8 cellular contexts compared by ENCODE assay signal in the genomic region with DNA sequence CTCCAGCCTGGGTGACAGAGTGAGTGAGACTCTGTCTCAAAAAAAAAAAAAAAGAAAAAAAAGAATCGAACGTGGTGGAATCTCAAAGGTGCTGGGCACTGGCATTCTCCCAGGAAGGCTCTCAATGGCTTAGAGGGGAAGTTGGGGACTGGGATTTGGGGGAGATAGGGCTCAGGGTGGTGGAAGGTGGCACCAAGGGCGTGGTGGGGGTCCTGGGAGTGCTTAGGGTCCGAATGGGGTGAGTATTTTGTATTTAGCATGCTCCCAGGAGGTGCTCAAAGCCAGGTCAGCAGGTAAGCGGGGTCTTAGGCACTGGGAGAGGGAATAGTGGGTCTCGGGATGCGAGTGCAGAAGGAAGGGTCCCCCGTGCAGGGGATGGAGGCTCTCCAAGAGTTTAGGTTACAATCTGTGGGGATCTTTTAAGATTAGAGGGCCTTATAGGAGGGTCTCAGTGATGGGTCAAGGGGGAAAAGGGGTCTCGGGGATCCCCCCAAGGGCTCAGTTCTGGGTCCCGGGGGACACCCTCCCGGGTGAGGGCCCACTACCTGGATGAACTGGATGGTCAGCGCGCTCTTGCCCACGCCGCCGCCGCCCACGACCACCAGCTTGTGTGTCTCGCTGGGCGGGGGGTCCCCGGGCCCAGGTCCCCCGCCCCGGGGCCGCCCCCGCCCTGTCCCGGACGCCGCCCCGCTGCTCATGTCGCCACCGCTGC. TPM values are rescaled to one million over a fixed set of nuclear protein-coding genes. Genes with fewer than 3 reads are reported as not detected.
DNase-seq lines count a peak whose midpoint lies in the region; ATAC-seq, FAIRE-seq and TF ChIP-seq lines count a peak whose summit lies in the region.

No MANE protein-coding gene starts in this region.

- WGBS in HepG2 (ENCODE audit: low lambda C conversion rate) = 21% methylated on average over 9 of the region's 31 CpGs
- 10 to 15% methylated on average over 8 to 11 of the region's 31 CpGs for WGBS in thyroid gland, 2 donors

- H3K4me1 ChIP-seq in ascending aorta (peaks cover 20 to 24% of the 10 kb centered on the region in 2 donors), HepG2 (ENCODE audit: insufficient read depth, low read length) (peaks cover 40% of the 10 kb centered on the region), thyroid gland (peaks cover 25 to 56% of the 10 kb centered on the region in 2 donors)

- H2AFZ ChIP-seq in HepG2 (ENCODE audit: low read length) = no peak overlapping the region

- peaks cover 44% of the 10 kb centered on the region for H3K4me1 Mint-ChIP-seq in activated CD8-positive, alpha-beta memory T cell treated with anti-CD3 and anti-CD28 coated beads, Interleukin-2, amount 10 ng/mL, durations not matched to agents 7 days and 5 days

- H3K9me3 Mint-ChIP-seq in activated CD8-positive, alpha-beta memory T cell treated with anti-CD3 and anti-CD28 coated beads, Interleukin-2, amount 10 ng/mL, durations not matched to agents 7 days and 5 days (ENCODE audit: low read depth) = no peaks in the 10 kb centered on the region

- POLR2A ChIA-PET in HepG2 (lab: Yijun Ruan, JAX) = interaction anchor here (0.6 to 4.6 kb wide), 25 partner anchors 9 to 879 kb away, joined by 3 to 92 read pairs (median 6); a partner anchor contains a TSS

- no peak for ATAC-seq in activated CD8-positive, alpha-beta memory T cell treated with anti-CD3 and anti-CD28 coated beads, Interleukin-2, amount 10 ng/mL, durations not matched to agents 7 days and 5 days
- ATAC-seq in HepG2 (no peak), HG03565 (IDR thresholded peaks at IDR 0.05; ENCODE audit: unreplicated experiment) (no peak)

- CTCF ChIA-PET in activated CD8-positive, alpha-beta memory T cell treated with anti-CD3 and anti-CD28 coated beads, Interleukin-2, amount 10 ng/mL, durations not matched to agents 7 days and 5 days (lab: Charles Lee) = interaction anchor here (0.9 to 4.9 kb wide), 10 partner anchors 33 to 646 kb away, joined by 3 to 54 read pairs (median 5); a partner anchor contains a TSS
- CTCF ChIA-PET in HepG2 (lab: Yijun Ruan, JAX; ENCODE audit: low intra/inter-chr PET ratio, low total read pairs) = no interaction called here

- H3K36me3 ChIP-seq in ascending aorta (peaks cover 21 to 23% of the 10 kb centered on the region in 2 donors), HepG2 (replicated peaks in 1 of 2; ENCODE audit: control insufficient read depth in 1 of 2, insufficient read depth in 2 of 2, low read length in 2 of 2) (no peaks in the 10 kb centered on the region), thyroid gland (no peaks in the 10 kb centered on the region)

- peak overlapping the region; percentile 80 to 87 for H3K4me3 ChIP-seq in ascending aorta
- peak overlapping the region; percentile 55 to 83 (median 66); a peak in 5 of 6 replicates for H3K4me3 ChIP-seq in HepG2 (replicated peaks in 1 of 3; ENCODE audit: insufficient read depth in 1 of 3, low read depth in 2 of 3, low read length in 3 of 3)
- H3K4me3 ChIP-seq in thyroid gland (replicated peaks in 1 of 3) = peak overlapping the region; percentile 5 to 75 (median 72)

- no peak for DNase-seq in activated CD8-positive, alpha-beta memory T cell treated with anti-CD3 and anti-CD28 coated beads, Interleukin-2, amount 10 ng/mL, durations not matched to agents 7 days and 5 days
- DNase-seq in activated CD8-positive, alpha-beta memory T cell treated with anti-CD3 and anti-CD28 coated beads for 24 hours = no peak
- DNase-seq in ascending aorta (ENCODE audit: low spot score in 2 of 2) = no peak
- DNase-seq in HepG2 (ENCODE audit: low spot score) = no peak
- peak; percentile 60 to 62 for DNase-seq in thyroid gland
- no peak for DNase-seq in GM12892 (ENCODE audit: insufficient read length)
- no peak for DNase-seq in NCI-H1436 (lab: John Stamatoyannopoulos, UW)

- TF ChIP-seq RAD21 in HepG2 (CRISPR knock-in tag; IDR thresholded peaks at IDR 0.05) = no peak

- peaks cover 4% of the 10 kb centered on the region for H3K36me3 Mint-ChIP-seq in activated CD8-positive, alpha-beta memory T cell treated with anti-CD3 and anti-CD28 coated beads, Interleukin-2, amount 10 ng/mL, durations not matched to agents 7 days and 5 days

- TF ChIP-seq POLR2A in HepG2 (IDR thresholded peaks at IDR 0.05; ENCODE audit: insufficient read depth in 1 of 2, low read depth in 2 of 2, low read length in 2 of 2) (no peak), thyroid gland (IDR thresholded peaks at IDR 0.05) (no peak), GM12892 (IDR thresholded peaks at IDR 0.05; ENCODE audit: low read depth, low read length) (no peak)

- H3K9me3 ChIP-seq in ascending aorta (no peaks in the 10 kb centered on the region), HepG2 (ENCODE audit: low read length) (no peaks in the 10 kb centered on the region), thyroid gland (no peaks in the 10 kb centered on the region)

- TF ChIP-seq CTCF in ascending aorta (IDR thresholded peaks at IDR 0.05) (no peak), HepG2 (CRISPR knock-in tag; IDR thresholded peaks at IDR 0.05) (no peak), thyroid gland (IDR thresholded peaks at IDR 0.05) (no peak)

- TF ChIP-seq EP300 in HepG2 (IDR thresholded peaks at IDR 0.05; ENCODE audit: low read depth in 2 of 2, low read length in 2 of 2) = no peak
- TF ChIP-seq EP300 in HepG2 (CRISPR knock-in tag; IDR thresholded peaks at IDR 0.05; ENCODE audit: borderline replicate concordance) = no peak

- H3K27me3 ChIP-seq in ascending aorta (no peaks in the 10 kb centered on the region), HepG2 (ENCODE audit: control insufficient read depth in 1 of 2, insufficient read depth in 2 of 2, low read length in 2 of 2) (no peaks in the 10 kb centered on the region; a peak in 1 of 5 replicates), thyroid gland (no peaks in the 10 kb centered on the region)

- H3K4me3 Mint-ChIP-seq in activated CD8-positive, alpha-beta memory T cell treated with anti-CD3 and anti-CD28 coated beads, Interleukin-2, amount 10 ng/mL, durations not matched to agents 7 days and 5 days = peak overlapping the region; percentile 93

- H3K4me2 ChIP-seq in HepG2 (ENCODE audit: low read depth, low read length) = peak overlapping the region; percentile 85

- FAIRE-seq in HepG2 (lab: Jason Lieb, UNC) = no peak
- no peak for FAIRE-seq in GM12892 (lab: Jason Lieb, UNC)

- H3K79me2 ChIP-seq in HepG2 (ENCODE audit: insufficient read depth, low read length) = peaks cover 24% of the 10 kb centered on the region

- BruUV-seq in HepG2 (replicated peaks; lab: Mats Ljungman, UMichigan) = no TSS peak

- H3K27ac Mint-ChIP-seq in activated CD8-positive, alpha-beta memory T cell treated with anti-CD3 and anti-CD28 coated beads, Interleukin-2, amount 10 ng/mL, durations not matched to agents 7 days and 5 days = peak overlapping the region; percentile 41

- H4K20me1 ChIP-seq in HepG2 (ENCODE audit: insufficient read depth, low read length) = no peaks in the 10 kb centered on the region

- H3K27me3 Mint-ChIP-seq in activated CD8-positive, alpha-beta memory T cell treated with anti-CD3 and anti-CD28 coated beads, Interleukin-2, amount 10 ng/mL, durations not matched to agents 7 days and 5 days = peaks cover 6% of the 10 kb centered on the region

- intact Hi-C loops in ascending aorta (cut with DNase I) = loop anchor here (1.0 to 5.0 kb wide), 5 partner anchors 38 to 237 kb away; a partner anchor contains a TSS
- intact Hi-C loops in HepG2 (cut with micrococcal nuclease; ENCODE audit: unreplicated experiment) = loop anchor here (1.0 to 5.0 kb wide), 3 partner anchors 25 to 49 kb away; a partner anchor contains a TSS
- intact Hi-C loops in thyroid gland (cut with DNase I) = loop anchor here (5.0 kb wide), 1 partner anchor 42 kb away; no protein-coding TSS in a partner anchor

- H3K27ac ChIP-seq in ascending aorta = peak overlapping the region; percentile 99 to 100
- H3K27ac ChIP-seq in HepG2 (ENCODE audit: extremely low read length, insufficient read depth, low read length) = no peak overlapping the region
- H3K27ac ChIP-seq in thyroid gland = peak overlapping the region; percentile 62 to 96 (median 77)

- in situ Hi-C loops in HepG2 (cut with HindIII; ENCODE audit: extremely low pct_ligation_motif_present, low pct_unique_long_range_greater_than_20kb) = no loop called here

- peak overlapping the region; percentile 60; the same call in 1 of the 2 replicates for H3K9ac ChIP-seq in HepG2 (ENCODE audit: insufficient read depth, low read depth, low read length)

RNA-seq across cellular contexts. Expression of a gene that starts 0.4 kb away (rescaled TPM):
- total RNA-seq in activated CD8-positive, alpha-beta memory T cell treated with anti-CD3 and anti-CD28 coated beads, Interleukin-2, amount 10 ng/mL, durations not matched to agents 7 days and 5 days = 1 to 10 TPM; 6.6 to 9.6 TPM
- total RNA-seq in ascending aorta = 161 TPM
- total RNA-seq in HepG2 (2016; rRNA removed; fragmentation: Illumina TruSeq; extraction: Trizol) = 0.79 and 1.5 TPM in 2 replicates
- 1.7 and 2.4 TPM in 2 replicates for total RNA-seq in HepG2 (2016; cell fraction: cytosol; rRNA removed; fragmentation: Illumina TruSeq; extraction: Trizol; ENCODE audit: low read depth)
- 1.1 and 1.9 TPM in 2 replicates for total RNA-seq in HepG2 (2016; cell fraction: insoluble cytoplasmic fraction; rRNA removed; fragmentation: Illumina TruSeq; extraction: Trizol)
- 2.0 and 2.3 TPM in 2 replicates for total RNA-seq in HepG2 (2016; cell fraction: membrane; rRNA removed; fragmentation: Illumina TruSeq; extraction: Trizol)
- total RNA-seq in HepG2 (2016; cell fraction: nucleus; rRNA removed; fragmentation: Illumina TruSeq; extraction: Trizol) = 0.50 and 0.90 TPM in 2 replicates
- polyA plus RNA-seq in HepG2 (2011; rRNA removed) = 12.0 and 13.5 TPM in 2 replicates
- 14.5 and 18.3 TPM in 2 replicates for polyA plus RNA-seq in HepG2 (2011; cell fraction: cytosol; rRNA removed)
- polyA plus RNA-seq in HepG2 (2011; cell fraction: nucleus; rRNA removed) = 17.2 and 18.4 TPM in 2 replicates
- polyA plus RNA-seq in HepG2 (2012) = 4.8 and 7.4 TPM in 2 replicates
- 6.9 and 7.3 TPM in 2 replicates for polyA plus RNA-seq in HepG2 (2016; cell fraction: cytosol; fragmentation: Illumina TruSeq; extraction: Trizol; ENCODE audit: low read depth)
- polyA plus RNA-seq in HepG2 (2016; cell fraction: insoluble cytoplasmic fraction; fragmentation: Illumina TruSeq; extraction: Trizol; ENCODE audit: low read depth) = 3.2 and 3.4 TPM in 2 replicates
- 5.3 and 5.9 TPM in 2 replicates for polyA plus RNA-seq in HepG2 (2016; cell fraction: membrane; fragmentation: Illumina TruSeq; extraction: Trizol; ENCODE audit: low read depth)
- 2.4 and 2.6 TPM in 2 replicates for polyA plus RNA-seq in HepG2 (2016; cell fraction: nucleus; fragmentation: Illumina TruSeq; extraction: Trizol; ENCODE audit: insufficient read depth, low read depth)
- 5.3 and 19.9 TPM in 2 replicates for polyA minus RNA-seq in HepG2 (2011; rRNA and poly(A)+ RNA removed; ENCODE audit: low replicate concordance)
- 1.6 and 3.0 TPM in 2 replicates for polyA minus RNA-seq in HepG2 (2011; cell fraction: cytosol; rRNA and poly(A)+ RNA removed)
- polyA minus RNA-seq in HepG2 (2011; cell fraction: nucleus; rRNA and poly(A)+ RNA removed) = 0.77 and 1.5 TPM in 2 replicates
- total RNA-seq in thyroid gland = 10 to 100 TPM; 24.0 to 44.5 (median 28.8) TPM
- polyA plus RNA-seq in GM12892 (2012; ENCODE audit: missing spikeins) = 4.0 TPM

RNA-seq across cellular contexts. Expression of a gene that starts 2.5 kb away (rescaled TPM):
- total RNA-seq in activated CD8-positive, alpha-beta memory T cell treated with anti-CD3 and anti-CD28 coated beads, Interleukin-2, amount 10 ng/mL, durations not matched to agents 7 days and 5 days = 10 to 100 TPM; 78.8 to 79.3 TPM
- 72.2 TPM for total RNA-seq in ascending aorta
- 4.8 and 6.1 TPM in 2 replicates for total RNA-seq in HepG2 (2016; rRNA removed; fragmentation: Illumina TruSeq; extraction: Trizol)
- 1.3 and 1.4 TPM in 2 replicates for total RNA-seq in HepG2 (2016; cell fraction: cytosol; rRNA removed; fragmentation: Illumina TruSeq; extraction: Trizol; ENCODE audit: low read depth)
- 3.2 and 6.2 TPM in 2 replicates for total RNA-seq in HepG2 (2016; cell fraction: insoluble cytoplasmic fraction; rRNA removed; fragmentation: Illumina TruSeq; extraction: Trizol)
- 4.5 and 5.4 TPM in 2 replicates for total RNA-seq in HepG2 (2016; cell fraction: membrane; rRNA removed; fragmentation: Illumina TruSeq; extraction: Trizol)
- 6.5 and 7.3 TPM in 2 replicates for total RNA-seq in HepG2 (2016; cell fraction: nucleus; rRNA removed; fragmentation: Illumina TruSeq; extraction: Trizol)
- polyA plus RNA-seq in HepG2 (2011; rRNA removed) = 3.3 and 4.3 TPM in 2 replicates
- 3.1 and 4.0 TPM in 2 replicates for polyA plus RNA-seq in HepG2 (2011; cell fraction: cytosol; rRNA removed)
- 21.0 and 25.5 TPM in 2 replicates for polyA plus RNA-seq in HepG2 (2011; cell fraction: nucleus; rRNA removed)
- 17.0 and 18.6 TPM in 2 replicates for polyA plus RNA-seq in HepG2 (2012)
- polyA plus RNA-seq in HepG2 (2016; cell fraction: cytosol; fragmentation: Illumina TruSeq; extraction: Trizol; ENCODE audit: low read depth) = 1.1 and 1.4 TPM in 2 replicates
- 8.3 and 13.4 TPM in 2 replicates for polyA plus RNA-seq in HepG2 (2016; cell fraction: insoluble cytoplasmic fraction; fragmentation: Illumina TruSeq; extraction: Trizol; ENCODE audit: low read depth)
- polyA plus RNA-seq in HepG2 (2016; cell fraction: membrane; fragmentation: Illumina TruSeq; extraction: Trizol; ENCODE audit: low read depth) = 2.8 and 3.0 TPM in 2 replicates
- polyA plus RNA-seq in HepG2 (2016; cell fraction: nucleus; fragmentation: Illumina TruSeq; extraction: Trizol; ENCODE audit: insufficient read depth, low read depth) = 21.4 and 23.8 TPM in 2 replicates
- polyA minus RNA-seq in HepG2 (2011; rRNA and poly(A)+ RNA removed; ENCODE audit: low replicate concordance) = 5.4 and 5.7 TPM in 2 replicates
- polyA minus RNA-seq in HepG2 (2011; cell fraction: cytosol; rRNA and poly(A)+ RNA removed) = 3.1 and 4.5 TPM in 2 replicates
- 3.6 and 5.2 TPM in 2 replicates for polyA minus RNA-seq in HepG2 (2011; cell fraction: nucleus; rRNA and poly(A)+ RNA removed)
- total RNA-seq in thyroid gland = 10 to 100 TPM; 17.5 to 38.4 (median 25.8) TPM
- polyA plus RNA-seq in GM12892 (2012; ENCODE audit: missing spikeins) = 13.1 TPM

RNA-seq across cellular contexts. Expression of a gene that starts 26.1 kb away (rescaled TPM):
- total RNA-seq in activated CD8-positive, alpha-beta memory T cell treated with anti-CD3 and anti-CD28 coated beads, Interleukin-2, amount 10 ng/mL, durations not matched to agents 7 days and 5 days = 100 to 1,000 TPM; 159 to 170 TPM
- total RNA-seq in ascending aorta (75.9 TPM), HepG2 (2016; rRNA removed; fragmentation: Illumina TruSeq; extraction: Trizol) (61.0 and 65.5 TPM in 2 replicates), thyroid gland (10 to 100 TPM; 41.5 to 62.5 (median 52.3) TPM)
- 23.6 and 23.7 TPM in 2 replicates for total RNA-seq in HepG2 (2016; cell fraction: cytosol; rRNA removed; fragmentation: Illumina TruSeq; extraction: Trizol; ENCODE audit: low read depth)
- 50.6 and 64.5 TPM in 2 replicates for total RNA-seq in HepG2 (2016; cell fraction: insoluble cytoplasmic fraction; rRNA removed; fragmentation: Illumina TruSeq; extraction: Trizol)
- 26.7 and 37.0 TPM in 2 replicates for total RNA-seq in HepG2 (2016; cell fraction: membrane; rRNA removed; fragmentation: Illumina TruSeq; extraction: Trizol)
- 30.2 and 40.5 TPM in 2 replicates for total RNA-seq in HepG2 (2016; cell fraction: nucleus; rRNA removed; fragmentation: Illumina TruSeq; extraction: Trizol)
- 61.9 and 66.2 TPM in 2 replicates for polyA plus RNA-seq in HepG2 (2011; rRNA removed)
- polyA plus RNA-seq in HepG2 (2011; cell fraction: cytosol; rRNA removed) = 40.1 and 60.0 TPM in 2 replicates
- polyA plus RNA-seq in HepG2 (2011; cell fraction: nucleus; rRNA removed) = 110 and 114 TPM in 2 replicates
- 49.4 and 77.2 TPM in 2 replicates for polyA plus RNA-seq in HepG2 (2012)
- 17.9 and 23.0 TPM in 2 replicates for polyA plus RNA-seq in HepG2 (2016; cell fraction: cytosol; fragmentation: Illumina TruSeq; extraction: Trizol; ENCODE audit: low read depth)
- polyA plus RNA-seq in HepG2 (2016; cell fraction: insoluble cytoplasmic fraction; fragmentation: Illumina TruSeq; extraction: Trizol; ENCODE audit: low read depth) = 44.7 and 50.0 TPM in 2 replicates
- 26.1 and 33.5 TPM in 2 replicates for polyA plus RNA-seq in HepG2 (2016; cell fraction: membrane; fragmentation: Illumina TruSeq; extraction: Trizol; ENCODE audit: low read depth)
- polyA plus RNA-seq in HepG2 (2016; cell fraction: nucleus; fragmentation: Illumina TruSeq; extraction: Trizol; ENCODE audit: insufficient read depth, low read depth) = 89.5 and 108 TPM in 2 replicates
- 34.8 and 80.6 TPM in 2 replicates for polyA minus RNA-seq in HepG2 (2011; rRNA and poly(A)+ RNA removed; ENCODE audit: low replicate concordance)
- polyA minus RNA-seq in HepG2 (2011; cell fraction: cytosol; rRNA and poly(A)+ RNA removed) = 26.6 and 26.9 TPM in 2 replicates
- 7.9 and 16.9 TPM in 2 replicates for polyA minus RNA-seq in HepG2 (2011; cell fraction: nucleus; rRNA and poly(A)+ RNA removed)
- 61.7 TPM for polyA plus RNA-seq in GM12892 (2012; ENCODE audit: missing spikeins)

RNA-seq across cellular contexts. Expression of a gene that starts 26.2 kb away (rescaled TPM):
- total RNA-seq in activated CD8-positive, alpha-beta memory T cell treated with anti-CD3 and anti-CD28 coated beads, Interleukin-2, amount 10 ng/mL, durations not matched to agents 7 days and 5 days = 10 to 100 TPM; 90.6 to 94.5 TPM
- total RNA-seq in ascending aorta = 0.64 TPM
- 32.6 and 40.8 TPM in 2 replicates for total RNA-seq in HepG2 (2016; rRNA removed; fragmentation: Illumina TruSeq; extraction: Trizol)
- 40.5 and 48.9 TPM in 2 replicates for total RNA-seq in HepG2 (2016; cell fraction: cytosol; rRNA removed; fragmentation: Illumina TruSeq; extraction: Trizol; ENCODE audit: low read depth)
- 24.9 and 37.3 TPM in 2 replicates for total RNA-seq in HepG2 (2016; cell fraction: insoluble cytoplasmic fraction; rRNA removed; fragmentation: Illumina TruSeq; extraction: Trizol)
- total RNA-seq in HepG2 (2016; cell fraction: membrane; rRNA removed; fragmentation: Illumina TruSeq; extraction: Trizol) = 43.5 and 49.7 TPM in 2 replicates
- 21.3 and 23.0 TPM in 2 replicates for total RNA-seq in HepG2 (2016; cell fraction: nucleus; rRNA removed; fragmentation: Illumina TruSeq; extraction: Trizol)
- 25.9 and 26.8 TPM in 2 replicates for polyA plus RNA-seq in HepG2 (2011; rRNA removed)
- polyA plus RNA-seq in HepG2 (2011; cell fraction: cytosol; rRNA removed) = 15.4 and 32.6 TPM in 2 replicates
- polyA plus RNA-seq in HepG2 (2011; cell fraction: nucleus; rRNA removed) = 36.4 and 36.7 TPM in 2 replicates
- polyA plus RNA-seq in HepG2 (2012) = 18.1 and 30.0 TPM in 2 replicates
- 55.6 and 70.4 TPM in 2 replicates for polyA plus RNA-seq in HepG2 (2016; cell fraction: cytosol; fragmentation: Illumina TruSeq; extraction: Trizol; ENCODE audit: low read depth)
- 42.1 and 43.5 TPM in 2 replicates for polyA plus RNA-seq in HepG2 (2016; cell fraction: insoluble cytoplasmic fraction; fragmentation: Illumina TruSeq; extraction: Trizol; ENCODE audit: low read depth)
- 55.2 and 64.2 TPM in 2 replicates for polyA plus RNA-seq in HepG2 (2016; cell fraction: membrane; fragmentation: Illumina TruSeq; extraction: Trizol; ENCODE audit: low read depth)
- 55.4 and 61.4 TPM in 2 replicates for polyA plus RNA-seq in HepG2 (2016; cell fraction: nucleus; fragmentation: Illumina TruSeq; extraction: Trizol; ENCODE audit: insufficient read depth, low read depth)
- 13.7 and 25.5 TPM in 2 replicates for polyA minus RNA-seq in HepG2 (2011; rRNA and poly(A)+ RNA removed; ENCODE audit: low replicate concordance)
- 6.4 and 11.1 TPM in 2 replicates for polyA minus RNA-seq in HepG2 (2011; cell fraction: cytosol; rRNA and poly(A)+ RNA removed)
- polyA minus RNA-seq in HepG2 (2011; cell fraction: nucleus; rRNA and poly(A)+ RNA removed) = 4.2 and 9.6 TPM in 2 replicates
- 1 to 10 TPM; 4.7 to 8.1 (median 7.2) TPM for total RNA-seq in thyroid gland
- polyA plus RNA-seq in GM12892 (2012; ENCODE audit: missing spikeins) = 35.2 TPM

RNA-seq across cellular contexts. Expression of a gene that starts 37.5 kb away (rescaled TPM):
- total RNA-seq in activated CD8-positive, alpha-beta memory T cell treated with anti-CD3 and anti-CD28 coated beads, Interleukin-2, amount 10 ng/mL, durations not matched to agents 7 days and 5 days = 100 to 1,000 TPM; 145 to 257 TPM
- total RNA-seq in ascending aorta (271 TPM), HepG2 (2016; rRNA removed; fragmentation: Illumina TruSeq; extraction: Trizol) (324 and 372 TPM in 2 replicates), thyroid gland (100 to 1,000 TPM; 117 to 156 (median 139) TPM)
- total RNA-seq in HepG2 (2016; cell fraction: cytosol; rRNA removed; fragmentation: Illumina TruSeq; extraction: Trizol; ENCODE audit: low read depth) = 103 and 108 TPM in 2 replicates
- 334 and 405 TPM in 2 replicates for total RNA-seq in HepG2 (2016; cell fraction: insoluble cytoplasmic fraction; rRNA removed; fragmentation: Illumina TruSeq; extraction: Trizol)
- 115 and 120 TPM in 2 replicates for total RNA-seq in HepG2 (2016; cell fraction: membrane; rRNA removed; fragmentation: Illumina TruSeq; extraction: Trizol)
- total RNA-seq in HepG2 (2016; cell fraction: nucleus; rRNA removed; fragmentation: Illumina TruSeq; extraction: Trizol) = 123 and 139 TPM in 2 replicates
- 374 and 400 TPM in 2 replicates for polyA plus RNA-seq in HepG2 (2011; rRNA removed)
- 396 and 593 TPM in 2 replicates for polyA plus RNA-seq in HepG2 (2011; cell fraction: cytosol; rRNA removed)
- polyA plus RNA-seq in HepG2 (2011; cell fraction: nucleus; rRNA removed) = 354 and 430 TPM in 2 replicates
- polyA plus RNA-seq in HepG2 (2012) = 181 and 214 TPM in 2 replicates
- polyA plus RNA-seq in HepG2 (2016; cell fraction: cytosol; fragmentation: Illumina TruSeq; extraction: Trizol; ENCODE audit: low read depth) = 80.1 and 82.6 TPM in 2 replicates
- polyA plus RNA-seq in HepG2 (2016; cell fraction: insoluble cytoplasmic fraction; fragmentation: Illumina TruSeq; extraction: Trizol; ENCODE audit: low read depth) = 379 and 381 TPM in 2 replicates
- polyA plus RNA-seq in HepG2 (2016; cell fraction: membrane; fragmentation: Illumina TruSeq; extraction: Trizol; ENCODE audit: low read depth) = 86.8 and 91.7 TPM in 2 replicates
- 224 and 236 TPM in 2 replicates for polyA plus RNA-seq in HepG2 (2016; cell fraction: nucleus; fragmentation: Illumina TruSeq; extraction: Trizol; ENCODE audit: insufficient read depth, low read depth)
- polyA minus RNA-seq in HepG2 (2011; rRNA and poly(A)+ RNA removed; ENCODE audit: low replicate concordance) = 504 and 617 TPM in 2 replicates
- polyA minus RNA-seq in HepG2 (2011; cell fraction: cytosol; rRNA and poly(A)+ RNA removed) = 158 and 170 TPM in 2 replicates
- 133 and 141 TPM in 2 replicates for polyA minus RNA-seq in HepG2 (2011; cell fraction: nucleus; rRNA and poly(A)+ RNA removed)
- 253 TPM for polyA plus RNA-seq in GM12892 (2012; ENCODE audit: missing spikeins)

Comparison
In these comparisons a context has a peak if more than half of its experiments do, and no peak if none do; other contexts are left out.
1. DNase-seq: peak in thyroid gland (2 of 2); none in activated CD8-positive, alpha-beta memory T cell treated with anti-CD3 and anti-CD28 coated beads, Interleukin-2, amount 10 ng/mL, durations not matched to agents 7 days and 5 days (single experiment), activated CD8-positive, alpha-beta memory T cell treated with anti-CD3 and anti-CD28 coated beads for 24 hours (single experiment), ascending aorta (0 of 2), HepG2 (single experiment), GM12892 (single experiment) and NCI-H1436 (single experiment).
2. Peak in every context shown above with its lines, with median percentiles within 50 percentile points of each other: H3K4me3 ChIP-seq.